In the genomic region with DNA sequence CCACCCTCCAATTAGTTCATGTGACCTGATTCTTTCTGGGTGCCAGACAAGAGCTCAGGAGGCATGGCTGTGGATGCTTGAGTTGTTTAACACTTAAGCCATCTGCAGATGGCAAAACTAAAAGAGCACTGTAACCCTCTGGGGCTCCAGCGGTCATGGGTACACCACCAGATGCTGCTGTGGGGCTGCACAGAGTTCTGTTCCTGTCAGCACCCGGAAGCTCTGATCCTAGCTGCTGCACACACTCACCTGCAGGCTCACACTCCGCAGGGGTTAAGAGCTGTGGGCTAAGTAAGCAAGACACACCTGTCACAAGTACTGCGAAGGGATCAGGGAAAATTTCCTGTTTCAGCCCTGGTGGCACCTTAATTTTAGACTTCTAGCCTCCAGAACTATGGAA, we compare ENCODE assay signal across 1 cellular context.
TF ChIP-seq lines count a peak whose summit lies in the region.

No MANE protein-coding gene starts in this region.

TF ChIP-seq in WTC11, 78 proteins besides CTCF, POLR2A, EP300 and RAD21 (continued from another document):
- TF ChIP-seq, protein P1, sequence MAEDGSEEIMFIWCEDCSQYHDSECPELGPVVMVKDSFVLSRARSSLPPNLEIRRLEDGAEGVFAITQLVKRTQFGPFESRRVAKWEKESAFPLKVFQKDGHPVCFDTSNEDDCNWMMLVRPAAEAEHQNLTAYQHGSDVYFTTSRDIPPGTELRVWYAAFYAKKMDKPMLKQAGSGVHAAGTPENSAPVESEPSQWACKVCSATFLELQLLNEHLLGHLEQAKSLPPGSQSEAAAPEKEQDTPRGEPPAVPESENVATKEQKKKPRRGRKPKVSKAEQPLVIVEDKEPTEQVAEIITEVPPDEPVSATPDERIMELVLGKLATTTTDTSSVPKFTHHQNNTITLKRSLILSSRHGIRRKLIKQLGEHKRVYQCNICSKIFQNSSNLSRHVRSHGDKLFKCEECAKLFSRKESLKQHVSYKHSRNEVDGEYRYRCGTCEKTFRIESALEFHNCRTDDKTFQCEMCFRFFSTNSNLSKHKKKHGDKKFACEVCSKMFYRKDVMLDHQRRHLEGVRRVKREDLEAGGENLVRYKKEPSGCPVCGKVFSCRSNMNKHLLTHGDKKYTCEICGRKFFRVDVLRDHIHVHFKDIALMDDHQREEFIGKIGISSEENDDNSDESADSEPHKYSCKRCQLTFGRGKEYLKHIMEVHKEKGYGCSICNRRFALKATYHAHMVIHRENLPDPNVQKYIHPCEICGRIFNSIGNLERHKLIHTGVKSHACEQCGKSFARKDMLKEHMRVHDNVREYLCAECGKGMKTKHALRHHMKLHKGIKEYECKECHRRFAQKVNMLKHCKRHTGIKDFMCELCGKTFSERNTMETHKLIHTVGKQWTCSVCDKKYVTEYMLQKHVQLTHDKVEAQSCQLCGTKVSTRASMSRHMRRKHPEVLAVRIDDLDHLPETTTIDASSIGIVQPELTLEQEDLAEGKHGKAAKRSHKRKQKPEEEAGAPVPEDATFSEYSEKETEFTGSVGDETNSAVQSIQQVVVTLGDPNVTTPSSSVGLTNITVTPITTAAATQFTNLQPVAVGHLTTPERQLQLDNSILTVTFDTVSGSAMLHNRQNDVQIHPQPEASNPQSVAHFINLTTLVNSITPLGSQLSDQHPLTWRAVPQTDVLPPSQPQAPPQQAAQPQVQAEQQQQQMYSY (CRISPR knock-in tag; IDR thresholded peaks at IDR 0.05): no peak
